1 cellular context compared by ENCODE assay signal in genomic region chr2:149329470-149330126, GRCh38.
TF ChIP-seq lines count a peak whose summit lies in the region.

No MANE protein-coding gene starts in this region.

TF ChIP-seq in WTC11, 78 proteins besides CTCF, POLR2A, EP300 and RAD21 (continued from another document):
- TF ChIP-seq ZNF532 (CRISPR knock-in tag; IDR thresholded peaks at IDR 0.05; ENCODE audit: borderline replicate concordance): no peak
- TF ChIP-seq ZNF317 (CRISPR knock-in tag; IDR thresholded peaks at IDR 0.05; ENCODE audit: borderline replicate concordance, low read depth): no peak
- no peak for TF ChIP-seq SMAD3 (CRISPR knock-in tag; IDR thresholded peaks at IDR 0.05; ENCODE audit: borderline replicate concordance)
- TF ChIP-seq JAZF1 (CRISPR knock-in tag; IDR thresholded peaks at IDR 0.05): no peak
- no peak for TF ChIP-seq E2F5 (CRISPR knock-in tag; IDR thresholded peaks at IDR 0.05)
